In genomic region chr18:74063023-74063422, GRCh38 we compare ENCODE assay signal across 10 cellular contexts.
DNase-seq lines count a peak whose midpoint lies in the region; ATAC-seq and TF ChIP-seq lines count a peak whose summit lies in the region.
"Had no signal": no experiment of that assay in that cellular context is flagged by ENCODE, and none has a peak within 500 bp of the region (broad histone marks: within the 10 kb centered on the region; RNA-seq: fewer than 3 reads in every experiment).

No MANE protein-coding gene starts in this region.

- ATAC-seq in HG03103 (IDR thresholded peaks at IDR 0.05; ENCODE audit: low read depth, unreplicated experiment): peak; percentile 58
- ATAC-seq in T-cell (replicated peaks in 1 of 4): peak; percentile 36 to 48 (median 42)
- ATAC-seq in stimulated activated naive CD8-positive, alpha-beta T cell treated with anti-CD3 and anti-CD28 coated beads, Interleukin-15, amount 100 ng/mL, for 72 hours: peak; percentile 75

- CTCF ChIA-PET in T-cell (lab: Charles Lee): no interaction called here

- no peak overlapping the region for H3K4me3 Mint-ChIP-seq in activated T-cell treated with anti-CD3 and anti-CD28 coated beads, Interleukin-2, amount 50 U/mL, for 24 hours
- no peak overlapping the region for H3K4me3 Mint-ChIP-seq in T-cell
- peak overlapping the region; percentile 57 to 83 for H3K4me3 Mint-ChIP-seq in stimulated activated naive CD8-positive, alpha-beta T cell treated with anti-CD3 and anti-CD28 coated beads, Interleukin-15, amount 100 ng/mL, for 72 hours
- H3K4me3 Mint-ChIP-seq: mesothelial cell of epicardium had no signal

- POLR2A ChIA-PET in T-cell (lab: Charles Lee): no interaction called here

- H3K27me3 ChIP-seq in colonic mucosa: no peaks in the 10 kb centered on the region

- H3K9me3 Mint-ChIP-seq in activated T-cell treated with anti-CD3 and anti-CD28 coated beads, Interleukin-2, amount 50 U/mL, for 24 hours: no peaks in the 10 kb centered on the region
- no peaks in the 10 kb centered on the region for H3K9me3 Mint-ChIP-seq in T-cell
- H3K9me3 Mint-ChIP-seq in stimulated activated naive CD8-positive, alpha-beta T cell treated with anti-CD3 and anti-CD28 coated beads, Interleukin-15, amount 100 ng/mL, for 72 hours: peaks cover 0 to 6% of the 10 kb centered on the region in 2 donors
- H3K9me3 Mint-ChIP-seq: mesothelial cell of epicardium had no signal

- H3K9ac ChIP-seq in colonic mucosa (ENCODE audit: low read depth in 2 of 2, low read length in 2 of 2): no peak overlapping the region

- H3K9me3 ChIP-seq in colonic mucosa: no peaks in the 10 kb centered on the region

- H3K4me1 ChIP-seq in colonic mucosa: no peaks in the 10 kb centered on the region

- no peak for DNase-seq in activated T-cell treated with anti-CD3 and anti-CD28 coated beads, Interleukin-2, amount 50 U/mL, for 24 hours
- no peak for DNase-seq in activated T-cell treated with anti-CD3 and anti-CD28 coated beads, Interleukin-2, amount 50 U/mL, for 1 hour
- DNase-seq in T-cell (peak in 2 of 34 experiments; percentile 11 to 20), GF-D8 (lab: John Stamatoyannopoulos, UW) (no peak), occipital lobe (lab: John Stamatoyannopoulos, UW) (no peak), colonic mucosa (no peak)
- DNase-seq in stimulated activated naive CD8-positive, alpha-beta T cell treated with anti-CD3 and anti-CD28 coated beads, Interleukin-15, amount 100 ng/mL, for 72 hours: peak; percentile 45 to 52
- DNase-seq: MM.1S had no signal

- H3K36me3 ChIP-seq in colonic mucosa: no peaks in the 10 kb centered on the region

- no peak overlapping the region for H3K27ac ChIP-seq in colonic mucosa

- peaks cover 8% of the 10 kb centered on the region for H3K27me3 Mint-ChIP-seq in activated T-cell treated with anti-CD3 and anti-CD28 coated beads, Interleukin-2, amount 50 U/mL, for 24 hours
- H3K27me3 Mint-ChIP-seq in T-cell: peaks cover 0 to 11% of the 10 kb centered on the region in 2 donors
- peaks cover 10% of the 10 kb centered on the region for H3K27me3 Mint-ChIP-seq in stimulated activated naive CD8-positive, alpha-beta T cell treated with anti-CD3 and anti-CD28 coated beads, Interleukin-15, amount 100 ng/mL, for 72 hours

- no peak for TF ChIP-seq CTCF in colonic mucosa (IDR thresholded peaks at IDR 0.05)

- peak overlapping the region; percentile 86 for H3K27ac Mint-ChIP-seq in activated T-cell treated with anti-CD3 and anti-CD28 coated beads, Interleukin-2, amount 50 U/mL, for 24 hours
- no peak overlapping the region for H3K27ac Mint-ChIP-seq in T-cell
- peak overlapping the region; percentile 69 to 88 for H3K27ac Mint-ChIP-seq in stimulated activated naive CD8-positive, alpha-beta T cell treated with anti-CD3 and anti-CD28 coated beads, Interleukin-15, amount 100 ng/mL, for 72 hours
- H3K27ac Mint-ChIP-seq: mesothelial cell of epicardium had no signal

- H3K4me3 ChIP-seq in colonic mucosa: no peak overlapping the region

- H3K4me1 Mint-ChIP-seq in activated T-cell treated with anti-CD3 and anti-CD28 coated beads, Interleukin-2, amount 50 U/mL, for 24 hours (ENCODE audit: low read depth): peaks cover 37% of the 10 kb centered on the region
- H3K4me1 Mint-ChIP-seq in T-cell: peaks cover 29 to 35% (median 33%) of the 10 kb centered on the region in 3 donors
- H3K4me1 Mint-ChIP-seq in stimulated activated naive CD8-positive, alpha-beta T cell treated with anti-CD3 and anti-CD28 coated beads, Interleukin-15, amount 100 ng/mL, for 72 hours: peaks cover 51% of the 10 kb centered on the region
- H3K4me1 Mint-ChIP-seq: mesothelial cell of epicardium had no signal

- intact Hi-C loops in colonic mucosa (cut with DNase I): no loop called here

- no peaks in the 10 kb centered on the region for H3K36me3 Mint-ChIP-seq in activated T-cell treated with anti-CD3 and anti-CD28 coated beads, Interleukin-2, amount 50 U/mL, for 24 hours (ENCODE audit: low read depth)
- no peaks in the 10 kb centered on the region for H3K36me3 Mint-ChIP-seq in T-cell
- H3K36me3 Mint-ChIP-seq: mesothelial cell of epicardium had no signal

Comparison
In these comparisons a context has a peak if more than half of its experiments do, and no peak if none do; other contexts are left out.
1. DNase-seq: peak in stimulated activated naive CD8-positive, alpha-beta T cell treated with anti-CD3 and anti-CD28 coated beads, Interleukin-15, amount 100 ng/mL, for 72 hours (2 of 2); none in activated T-cell treated with anti-CD3 and anti-CD28 coated beads, Interleukin-2, amount 50 U/mL, for 24 hours (single experiment), activated T-cell treated with anti-CD3 and anti-CD28 coated beads, Interleukin-2, amount 50 U/mL, for 1 hour (single experiment), GF-D8 (single experiment), occipital lobe (single experiment) and colonic mucosa (single experiment).
2. H3K27ac Mint-ChIP-seq: peak in activated T-cell treated with anti-CD3 and anti-CD28 coated beads, Interleukin-2, amount 50 U/mL, for 24 hours (single experiment) and stimulated activated naive CD8-positive, alpha-beta T cell treated with anti-CD3 and anti-CD28 coated beads, Interleukin-15, amount 100 ng/mL, for 72 hours (2 of 2); none in T-cell (0 of 2).
3. H3K4me3 Mint-ChIP-seq: peak in stimulated activated naive CD8-positive, alpha-beta T cell treated with anti-CD3 and anti-CD28 coated beads, Interleukin-15, amount 100 ng/mL, for 72 hours (2 of 2); none in activated T-cell treated with anti-CD3 and anti-CD28 coated beads, Interleukin-2, amount 50 U/mL, for 24 hours (single experiment) and T-cell (0 of 3).
4. Peak in every context shown above with its lines, with median percentiles within 50 percentile points of each other: ATAC-seq.